Comparison of ENCODE assay signal across 8 cellular contexts in the genomic region with DNA sequence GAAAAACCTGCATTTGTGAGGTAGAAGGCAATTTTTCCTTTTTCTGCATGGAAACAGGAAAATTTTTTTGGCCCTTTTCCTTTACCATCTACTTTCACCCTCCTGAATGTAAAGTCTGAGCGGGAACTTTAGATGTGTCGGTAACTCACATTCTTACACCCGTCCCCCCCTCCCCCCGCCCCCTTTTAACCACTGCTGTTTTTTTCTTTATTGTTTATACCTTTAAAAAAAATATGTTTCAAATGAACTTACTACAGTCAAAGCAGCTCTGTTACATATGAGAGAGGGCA. TPM values are rescaled to one million over a fixed set of nuclear protein-coding genes. Genes with fewer than 3 reads are reported as not detected.
DNase-seq lines count a peak whose midpoint lies in the region; ATAC-seq, FAIRE-seq and TF ChIP-seq lines count a peak whose summit lies in the region.

No MANE protein-coding gene starts in this region.

- H3K4me3 ChIP-seq in keratinocyte (ENCODE audit: control insufficient read depth in 2 of 3, extremely low read depth in 1 of 3, insufficient read depth in 2 of 3, low read depth in 1 of 3, low read length in 3 of 3) = peak overlapping the region; percentile 51 to 65 (median 53)

- H3K79me2 ChIP-seq in keratinocyte (ENCODE audit: control insufficient read depth, insufficient read depth, low read length) = peaks cover 14% of the 10 kb centered on the region

- no peaks in the 10 kb centered on the region for H3K27me3 ChIP-seq in keratinocyte (ENCODE audit: control insufficient read depth, extremely low read depth, insufficient read depth, low read length)

- H3K4me1 Mint-ChIP-seq in activated CD4-positive, alpha-beta T cell treated with anti-CD3 and anti-CD28 coated beads for 36 hours = peaks cover 45% of the 10 kb centered on the region
- H3K4me1 Mint-ChIP-seq in activated CD4-positive, alpha-beta memory T cell treated with anti-CD3 and anti-CD28 coated beads, Interleukin-2, amount 10 ng/mL, durations not matched to agents 7 days and 5 days = peaks cover 78% of the 10 kb centered on the region

- no peaks in the 10 kb centered on the region for H3K36me3 Mint-ChIP-seq in activated CD4-positive, alpha-beta T cell treated with anti-CD3 and anti-CD28 coated beads for 36 hours (ENCODE audit: low read depth)
- peaks cover 36% of the 10 kb centered on the region for H3K36me3 Mint-ChIP-seq in activated CD4-positive, alpha-beta memory T cell treated with anti-CD3 and anti-CD28 coated beads, Interleukin-2, amount 10 ng/mL, durations not matched to agents 7 days and 5 days (ENCODE audit: low read depth)

- H3K4me2 ChIP-seq in keratinocyte (ENCODE audit: control insufficient read depth, extremely low read depth, insufficient read depth, low read depth, low read length) = peak overlapping the region; percentile 89

- no peaks in the 10 kb centered on the region for H4K20me1 ChIP-seq in keratinocyte (ENCODE audit: control insufficient read depth, extremely low read depth, insufficient read depth, low read length)

- ATAC-seq in activated CD4-positive, alpha-beta T cell treated with anti-CD3 and anti-CD28 coated beads for 36 hours = no peak
- no peak for ATAC-seq in HG03565 (IDR thresholded peaks at IDR 0.05; ENCODE audit: unreplicated experiment)

- intact Hi-C loops in activated CD4-positive, alpha-beta T cell treated with anti-CD3 and anti-CD28 coated beads for 36 hours (cut with DNase I, micrococcal nuclease) = loop anchor here (1.0 to 10.0 kb wide), 13 partner anchors 63 to 542 kb away; partner anchors contain the start of genes GP5 (in 2 of the 2), ATP13A3 (in 1 of the 2), LSG1 (in 1 of the 2) and OPA1 (in 1 of the 2)

- no peaks in the 10 kb centered on the region for H3K36me3 ChIP-seq in keratinocyte (ENCODE audit: control insufficient read depth in 2 of 2, extremely low read depth in 1 of 2, insufficient read depth in 2 of 2, low read length in 2 of 2)

- dilution Hi-C loops in keratinocyte (cut with MboI; ENCODE audit: extremely low pct_ligation_motif_present, low sequenced_read_pairs) = no loop called here

- TF ChIP-seq CTCF in keratinocyte (optimal IDR thresholded peaks at IDR 0.05 in 1 of 3, IDR thresholded peaks at IDR 0.05 in 1 of 3, conservative IDR thresholded peaks at IDR 0.05 in 1 of 3; ENCODE audit: extremely low read depth in 1 of 3, insufficient read depth in 2 of 3, low read length in 3 of 3) = no peak

- H3K9me3 ChIP-seq in keratinocyte (ENCODE audit: control insufficient read depth, low read depth, low read length) = no peaks in the 10 kb centered on the region

- FAIRE-seq in keratinocyte (lab: Jason Lieb, UNC) = no peak

- H3K9me1 ChIP-seq in keratinocyte (ENCODE audit: control insufficient read depth, extremely low read depth, insufficient read depth, low read length) = no peaks in the 10 kb centered on the region

- peak overlapping the region; percentile 98 for H3K27ac ChIP-seq in keratinocyte (ENCODE audit: control insufficient read depth, insufficient read depth, low read length)
- H3K27ac ChIP-seq in temporal lobe (ENCODE audit: low read depth, low read length) = peak overlapping the region; percentile 17

- no peak overlapping the region for H3K27ac Mint-ChIP-seq in activated CD4-positive, alpha-beta T cell treated with anti-CD3 and anti-CD28 coated beads for 36 hours
- peak overlapping the region; percentile 40 for H3K27ac Mint-ChIP-seq in activated CD4-positive, alpha-beta memory T cell treated with anti-CD3 and anti-CD28 coated beads, Interleukin-2, amount 10 ng/mL, durations not matched to agents 7 days and 5 days

- no peak for DNase-seq in activated CD4-positive, alpha-beta T cell treated with anti-CD3 and anti-CD28 coated beads for 36 hours
- DNase-seq in activated CD4-positive, alpha-beta T cell treated with anti-CD3 and anti-CD28 coated beads for 4 hours = no peak
- no peak for DNase-seq in activated CD4-positive, alpha-beta memory T cell treated with anti-CD3 and anti-CD28 coated beads, Interleukin-2, amount 10 ng/mL, durations not matched to agents 7 days and 5 days
- no peak for DNase-seq in keratinocyte (ENCODE audit: low read depth, low spot score)
- no peak for DNase-seq in HCEC 1CT
- no peak for DNase-seq in pons (ENCODE audit: low spot score)

- peaks cover 57% of the 10 kb centered on the region for H3K4me1 ChIP-seq in keratinocyte (ENCODE audit: control insufficient read depth, extremely low read depth, insufficient read depth, low read length)

- H3K9ac ChIP-seq in keratinocyte (ENCODE audit: control insufficient read depth, extremely low read depth, insufficient read depth, low read length) = peak overlapping the region; percentile 87

- CTCF ChIA-PET in activated CD4-positive, alpha-beta T cell treated with anti-CD3 and anti-CD28 coated beads for 36 hours (lab: Charles Lee) = interaction anchor here (1.9 kb wide), 1 partner anchor 53 kb away, joined by 6 read pairs; no protein-coding TSS in a partner anchor
- CTCF ChIA-PET in activated CD4-positive, alpha-beta memory T cell treated with anti-CD3 and anti-CD28 coated beads, Interleukin-2, amount 10 ng/mL, durations not matched to agents 7 days and 5 days (lab: Charles Lee) = interaction anchor here (1.2 to 10.2 kb wide), 5 partner anchors 31 to 355 kb away, joined by 4 to 92 read pairs (median 10); no protein-coding TSS in a partner anchor

- peaks cover 61% of the 10 kb centered on the region for H3K27me3 Mint-ChIP-seq in activated CD4-positive, alpha-beta T cell treated with anti-CD3 and anti-CD28 coated beads for 36 hours
- peaks cover 75% of the 10 kb centered on the region for H3K27me3 Mint-ChIP-seq in activated CD4-positive, alpha-beta memory T cell treated with anti-CD3 and anti-CD28 coated beads, Interleukin-2, amount 10 ng/mL, durations not matched to agents 7 days and 5 days

- H3K4me3 Mint-ChIP-seq in activated CD4-positive, alpha-beta T cell treated with anti-CD3 and anti-CD28 coated beads for 36 hours = peak overlapping the region; percentile 72
- H3K4me3 Mint-ChIP-seq in activated CD4-positive, alpha-beta memory T cell treated with anti-CD3 and anti-CD28 coated beads, Interleukin-2, amount 10 ng/mL, durations not matched to agents 7 days and 5 days = peak overlapping the region; percentile 84

- POLR2A ChIA-PET in activated CD4-positive, alpha-beta T cell treated with anti-CD3 and anti-CD28 coated beads for 36 hours (lab: Charles Lee) = no interaction called here
- POLR2A ChIA-PET in activated CD4-positive, alpha-beta memory T cell treated with anti-CD3 and anti-CD28 coated beads, Interleukin-2, amount 10 ng/mL, durations not matched to agents 7 days and 5 days (lab: Charles Lee) = interaction anchor here (1.2 to 8.7 kb wide), 4 partner anchors 11 to 180 kb away, joined by 3 to 85 read pairs (median 11); no protein-coding TSS in a partner anchor

- H2AFZ ChIP-seq in keratinocyte (ENCODE audit: control insufficient read depth, low read length) = no peak overlapping the region

- H3K9me3 Mint-ChIP-seq in activated CD4-positive, alpha-beta T cell treated with anti-CD3 and anti-CD28 coated beads for 36 hours (ENCODE audit: low read depth) = no peaks in the 10 kb centered on the region
- H3K9me3 Mint-ChIP-seq in activated CD4-positive, alpha-beta memory T cell treated with anti-CD3 and anti-CD28 coated beads, Interleukin-2, amount 10 ng/mL, durations not matched to agents 7 days and 5 days = no peaks in the 10 kb centered on the region

RNA-seq across cellular contexts. Expression of gene HES1, which starts 0.5 kb away (rescaled TPM):
- total RNA-seq in activated CD4-positive, alpha-beta T cell treated with anti-CD3 and anti-CD28 coated beads for 36 hours = under 1 TPM; 0.40 to 0.50 TPM
- 10 to 100 TPM; 11.2 to 11.3 TPM for total RNA-seq in activated CD4-positive, alpha-beta memory T cell treated with anti-CD3 and anti-CD28 coated beads, Interleukin-2, amount 10 ng/mL, durations not matched to agents 7 days and 5 days
- polyA plus RNA-seq in keratinocyte = 17.6 to 138 TPM (median 88.4 TPM) in 3 replicates
- polyA plus RNA-seq in keratinocyte (2011; ENCODE audit: low read depth) = 243 TPM
- 32.9 and 46.3 TPM in 2 replicates for polyA plus RNA-seq in keratinocyte (2011; cell fraction: cytosol; rRNA removed)
- polyA plus RNA-seq in keratinocyte (2011; cell fraction: nucleus; rRNA removed) = 312 and 346 TPM in 2 replicates
- 19.2 and 184 TPM in 2 replicates for polyA plus RNA-seq in keratinocyte (2012; ENCODE audit: low replicate concordance)
- polyA minus RNA-seq in keratinocyte = 8.5 to 32.9 TPM (median 26.9 TPM) in 3 replicates
- 75.4 TPM for polyA minus RNA-seq in keratinocyte (2011; cell fraction: cytosol; rRNA and poly(A)+ RNA removed)
- polyA minus RNA-seq in keratinocyte (2011; cell fraction: nucleus; rRNA and poly(A)+ RNA removed) = 167 and 184 TPM in 2 replicates
- 16.2 TPM for total RNA-seq in temporal lobe

Comparison
In these comparisons a context has a peak if more than half of its experiments do, and no peak if none do; other contexts are left out.
1. RNA of gene HES1, which starts 0.5 kb away (total RNA-seq): 16.2 TPM in temporal lobe (single experiment) and 11.2 to 11.3 TPM in activated CD4-positive, alpha-beta memory T cell treated with anti-CD3 and anti-CD28 coated beads, Interleukin-2, amount 10 ng/mL, durations not matched to agents 7 days and 5 days; 0.40 to 0.50 TPM in activated CD4-positive, alpha-beta T cell treated with anti-CD3 and anti-CD28 coated beads for 36 hours; every median in the first group is over 4 times any median in the second.